ENCODE assay signal across 20 cellular contexts in genomic region chr6:145009691-145010090, GRCh38.
DNase-seq lines count a peak whose midpoint lies in the region; ATAC-seq, FAIRE-seq and TF ChIP-seq lines count a peak whose summit lies in the region.
"Had no signal": no experiment of that assay in that cellular context is flagged by ENCODE, and none has a peak within 500 bp of the region (broad histone marks: within the 10 kb centered on the region; RNA-seq: fewer than 3 reads in every experiment).

No MANE protein-coding gene starts in this region.

- 0 out of 2 replicates have a peak, but pooled peaks cover under 1% of the 10 kb centered on the region for H3F3A ChIP-seq in GM23248 (ENCODE audit: insufficient read depth)

- FAIRE-seq in endothelial cell of umbilical vein (lab: Jason Lieb, UNC), result peak; percentile 26
- FAIRE-seq: GM12891, GM18507 had no signal

- peak; percentile 13 for DNase-seq in GM23248
- DNase-seq in NCI-H69 (lab: John Stamatoyannopoulos, UW), result peak; percentile 26
- DNase-seq in endothelial cell of umbilical vein (ENCODE audit: low read depth, low spot score), result no peak
- peak; percentile 35 for DNase-seq in myocyte (ENCODE audit: low read depth)
- no peak for DNase-seq in activated T-helper 2 cell treated with anti-CD3 and anti-CD28 coated beads, Interferon-gamma antibody, Interleukin-2, Interleukin-4, amounts not matched to agents 10 μg/mL and 5 μg/mL and 100 μg/mL, durations not matched to agents 14 hours and 24 hours and 36 hours (ENCODE audit: low spot score)
- DNase-seq: CD8-positive, alpha-beta T cell; DMS53; GOT3; KG1; NCI-H1417 treated with DMSO at 0.1 percent for 48 hours; NCI-H1930; NCI-H748 treated with DMSO at 0.1 percent for 48 hours; OCI-M1; SHP77 had no signal

- no peak for ATAC-seq in GM18520 (IDR thresholded peaks at IDR 0.05; ENCODE audit: unreplicated experiment)
- no peak for ATAC-seq in HG03442 (IDR thresholded peaks at IDR 0.05; ENCODE audit: unreplicated experiment)
- ATAC-seq: CD8-positive, alpha-beta T cell had no signal

- H3K4me1 ChIP-seq in GM23248 (ENCODE audit: insufficient read depth) (no peaks in the 10 kb centered on the region), endothelial cell of umbilical vein (ENCODE audit: control insufficient read depth, extremely low read depth, insufficient read depth, low read length) (no peaks in the 10 kb centered on the region)

- H3K9me3 Mint-ChIP-seq in activated T-helper 2 cell treated with anti-CD3 and anti-CD28 coated beads, Interferon-gamma antibody, Interleukin-2, Interleukin-4, amounts not matched to agents 10 μg/mL and 5 μg/mL and 100 μg/mL, durations not matched to agents 14 hours and 24 hours and 36 hours, result peaks cover 3% of the 10 kb centered on the region
- H3K9me3 Mint-ChIP-seq: CD8-positive, alpha-beta T cell had no signal

- no peaks in the 10 kb centered on the region for H3K36me3 ChIP-seq in GM23248 (ENCODE audit: low read depth)
- no peaks in the 10 kb centered on the region for H3K36me3 ChIP-seq in endothelial cell of umbilical vein (ENCODE audit: control insufficient read depth in 2 of 2, extremely low read depth in 1 of 2, insufficient read depth in 2 of 2, low read length in 2 of 2)
- H3K36me3 ChIP-seq: BLaER1 treated with 17β-estradiol and CSF1 and Interleukin-3, amounts not matched to agents 10 nM and 100 nM had no signal

- H3K9me3 ChIP-seq in GM23248 (ENCODE audit: low read depth) (no peaks in the 10 kb centered on the region), endothelial cell of umbilical vein (replicated peaks; ENCODE audit: control insufficient read depth, insufficient read depth, low read length) (no peaks in the 10 kb centered on the region)
- H3K9me3 ChIP-seq: BLaER1 treated with 17β-estradiol and CSF1 and Interleukin-3, amounts not matched to agents 10 nM and 100 nM had no signal

- peaks cover 13% of the 10 kb centered on the region for H3K4me1 Mint-ChIP-seq in activated T-helper 2 cell treated with anti-CD3 and anti-CD28 coated beads, Interferon-gamma antibody, Interleukin-2, Interleukin-4, amounts not matched to agents 10 μg/mL and 5 μg/mL and 100 μg/mL, durations not matched to agents 14 hours and 24 hours and 36 hours (ENCODE audit: low read depth)

- H3K36me3 Mint-ChIP-seq in activated T-helper 2 cell treated with anti-CD3 and anti-CD28 coated beads, Interferon-gamma antibody, Interleukin-2, Interleukin-4, amounts not matched to agents 10 μg/mL and 5 μg/mL and 100 μg/mL, durations not matched to agents 14 hours and 24 hours and 36 hours (ENCODE audit: low read depth), result peaks cover 2% of the 10 kb centered on the region
- H3K36me3 Mint-ChIP-seq: CD8-positive, alpha-beta T cell had no signal

- in situ Hi-C loops in GM23248 (cut with MboI), result no loop called here

- H3K27ac Mint-ChIP-seq in activated T-helper 2 cell treated with anti-CD3 and anti-CD28 coated beads, Interferon-gamma antibody, Interleukin-2, Interleukin-4, amounts not matched to agents 10 μg/mL and 5 μg/mL and 100 μg/mL, durations not matched to agents 14 hours and 24 hours and 36 hours, result no peak overlapping the region
- H3K27ac Mint-ChIP-seq: CD8-positive, alpha-beta T cell had no signal

- no peak overlapping the region for H3K27ac ChIP-seq in GM23248
- H3K27ac ChIP-seq in endothelial cell of umbilical vein (ENCODE audit: insufficient read depth, low read depth, low read length), result no peak overlapping the region
- H3K27ac ChIP-seq: BLaER1 treated with 17β-estradiol and CSF1 and Interleukin-3, amounts not matched to agents 10 nM and 100 nM; SK-N-MC had no signal

- H3K9me2 ChIP-seq in GM23248 (ENCODE audit: insufficient read depth), result no peaks in the 10 kb centered on the region

- H3K4me3 Mint-ChIP-seq in activated T-helper 2 cell treated with anti-CD3 and anti-CD28 coated beads, Interferon-gamma antibody, Interleukin-2, Interleukin-4, amounts not matched to agents 10 μg/mL and 5 μg/mL and 100 μg/mL, durations not matched to agents 14 hours and 24 hours and 36 hours (ENCODE audit: low read depth), result no peak overlapping the region
- H3K4me3 Mint-ChIP-seq: CD8-positive, alpha-beta T cell had no signal

- H3K4me3 ChIP-seq in GM23248 (no peak overlapping the region), endothelial cell of umbilical vein (replicated peaks in 1 of 3; ENCODE audit: insufficient read depth in 1 of 3, low read depth in 1 of 3, low read length in 3 of 3) (no peak overlapping the region)
- H3K4me3 ChIP-seq: BLaER1 treated with 17β-estradiol and CSF1 and Interleukin-3, amounts not matched to agents 10 nM and 100 nM; SK-N-MC had no signal

- no peaks in the 10 kb centered on the region for H3K9me1 ChIP-seq in endothelial cell of umbilical vein (replicated peaks; ENCODE audit: control insufficient read depth, extremely low read depth, insufficient read depth, low read length)

- no peak for TF ChIP-seq POLR2A in endothelial cell of umbilical vein (IDR thresholded peaks at IDR 0.05; ENCODE audit: low read depth, low read length)

- H3K27me3 Mint-ChIP-seq in activated T-helper 2 cell treated with anti-CD3 and anti-CD28 coated beads, Interferon-gamma antibody, Interleukin-2, Interleukin-4, amounts not matched to agents 10 μg/mL and 5 μg/mL and 100 μg/mL, durations not matched to agents 14 hours and 24 hours and 36 hours (ENCODE audit: low read depth), result peaks cover 20% of the 10 kb centered on the region

- H3K79me2 ChIP-seq in GM23248 (ENCODE audit: insufficient read depth) (no peaks in the 10 kb centered on the region), endothelial cell of umbilical vein (ENCODE audit: control insufficient read depth, insufficient read depth, low read length) (no peaks in the 10 kb centered on the region)

- H3K27me3 ChIP-seq in GM23248 (replicated peaks; ENCODE audit: insufficient read depth) (no peaks in the 10 kb centered on the region), endothelial cell of umbilical vein (ENCODE audit: control insufficient read depth in 2 of 2, insufficient read depth in 2 of 2, low read length in 2 of 2) (peaks cover 0 to 5% of the 10 kb centered on the region in 2 experiments)
- H3K27me3 ChIP-seq: BLaER1 treated with 17β-estradiol and CSF1 and Interleukin-3, amounts not matched to agents 10 nM and 100 nM had no signal

- CTCF ChIA-PET in endothelial cell of umbilical vein (lab: Charles Lee), result no interaction called here

- H3K4me2 ChIP-seq in GM23248 (ENCODE audit: unreplicated experiment) (no peak overlapping the region), endothelial cell of umbilical vein (ENCODE audit: insufficient read depth, low read length) (no peak overlapping the region)
- H3K4me2 ChIP-seq: BLaER1 treated with 17β-estradiol and CSF1 and Interleukin-3, amounts not matched to agents 10 nM and 100 nM had no signal

- H4K20me1 ChIP-seq in GM23248 (ENCODE audit: insufficient read depth) (no peaks in the 10 kb centered on the region), endothelial cell of umbilical vein (replicated peaks; ENCODE audit: control insufficient read depth, extremely low read depth, insufficient read depth, low read length) (no peaks in the 10 kb centered on the region)
- H4K20me1 ChIP-seq: BLaER1 treated with 17β-estradiol and CSF1 and Interleukin-3, amounts not matched to agents 10 nM and 100 nM had no signal

- no TSS peak for BruUV-seq in endothelial cell of umbilical vein (replicated peaks; lab: Mats Ljungman, UMichigan)

- dilution Hi-C loops in endothelial cell of umbilical vein (cut with MboI; ENCODE audit: extremely low pct_ligation_motif_present, low sequenced_read_pairs), result no loop called here

- H3K9ac ChIP-seq in GM23248 (no peak overlapping the region), endothelial cell of umbilical vein (replicated peaks; ENCODE audit: extremely low read depth, insufficient read depth, low read length) (no peak overlapping the region)
- H3K9ac ChIP-seq: BLaER1 treated with 17β-estradiol and CSF1 and Interleukin-3, amounts not matched to agents 10 nM and 100 nM had no signal

- intact Hi-C loops in endothelial cell of umbilical vein (cut with micrococcal nuclease), result no loop called here
- intact Hi-C loops in activated T-helper 2 cell treated with anti-CD3 and anti-CD28 coated beads, Interferon-gamma antibody, Interleukin-2, Interleukin-4, amounts not matched to agents 10 μg/mL and 5 μg/mL and 100 μg/mL, durations not matched to agents 14 hours and 24 hours and 36 hours (cut with micrococcal nuclease), result loop anchor here (10.0 kb wide), 1 partner anchor 285 kb away; no protein-coding TSS in a partner anchor

- no peak for TF ChIP-seq CTCF in endothelial cell of umbilical vein (IDR thresholded peaks at IDR 0.05; ENCODE audit: extremely low read depth in 1 of 2, insufficient read depth in 1 of 2, low read depth in 1 of 2, low read length in 2 of 2)

- H2AFZ ChIP-seq in GM23248 (no peak overlapping the region), endothelial cell of umbilical vein (ENCODE audit: low read depth, low read length) (no peak overlapping the region)

- POLR2A ChIA-PET in endothelial cell of umbilical vein (lab: Charles Lee), result no interaction called here

TF ChIP-seq in endothelial cell of umbilical vein, 7 proteins besides CTCF, POLR2A, EP300 and RAD21:
- TF ChIP-seq MYC (IDR thresholded peaks at IDR 0.05; ENCODE audit: low read depth, low read length) (no peak), JUN (IDR thresholded peaks at IDR 0.05; ENCODE audit: borderline replicate concordance, insufficient read depth, insufficient read length, low read depth) (no peak), MAX (IDR thresholded peaks at IDR 0.05; ENCODE audit: insufficient read depth, insufficient read length) (no peak), POLR2AphosphoS5 (IDR thresholded peaks at IDR 0.05; ENCODE audit: insufficient read depth, low read depth, low read length) (no peak), GATA2 (IDR thresholded peaks at IDR 0.05; ENCODE audit: insufficient read depth, insufficient read length, low read depth, low read length) (no peak), EZH2 (IDR thresholded peaks at IDR 0.05; ENCODE audit: borderline replicate concordance, low read depth, low read length, severe bottlenecking) (no peak), FOS (IDR thresholded peaks at IDR 0.05; ENCODE audit: borderline replicate concordance, insufficient read depth, low read length) (no peak)

Comparison
In these comparisons a context has a peak if more than half of its experiments do, and no peak if none do; other contexts are left out.
1. DNase-seq: peak in GM23248 (single experiment), NCI-H69 (single experiment) and myocyte (single experiment); none in endothelial cell of umbilical vein (single experiment) and activated T-helper 2 cell treated with anti-CD3 and anti-CD28 coated beads, Interferon-gamma antibody, Interleukin-2, Interleukin-4, amounts not matched to agents 10 μg/mL and 5 μg/mL and 100 μg/mL, durations not matched to agents 14 hours and 24 hours and 36 hours (single experiment).